In genomic region chr17:81737947-81738800, GRCh38 we compare ENCODE assay signal across 22 cellular contexts. TPM values are rescaled to one million over a fixed set of nuclear protein-coding genes. Genes with fewer than 3 reads are reported as not detected.
DNase-seq lines count a peak whose midpoint lies in the region; ATAC-seq and TF ChIP-seq lines count a peak whose summit lies in the region.
"Had no signal": no experiment of that assay in that cellular context is flagged by ENCODE, and none has a peak within 500 bp of the region (broad histone marks: within the 10 kb centered on the region; RNA-seq: fewer than 3 reads in every experiment).

No MANE protein-coding gene starts in this region.

- TF ChIP-seq CTCF in cardiac muscle cell (IDR thresholded peaks at IDR 0.05; ENCODE audit: low read depth, low read length) (no peak), heart left ventricle (IDR thresholded peaks at IDR 0.05) (no peak), osteoblast (IDR thresholded peaks at IDR 0.05; ENCODE audit: extremely low read depth, low read depth, low read length) (no peak)

- H3K36me3 ChIP-seq in cardiac muscle cell: no peaks in the 10 kb centered on the region
- H3K36me3 ChIP-seq in heart left ventricle: no peaks in the 10 kb centered on the region
- no peaks in the 10 kb centered on the region for H3K36me3 ChIP-seq in osteoblast (ENCODE audit: insufficient read depth, low read length)
- H3K36me3 ChIP-seq: BLaER1 treated with 17β-estradiol and CSF1 and Interleukin-3, amounts not matched to agents 10 nM and 100 nM had no signal

- no peaks in the 10 kb centered on the region for H3K79me2 ChIP-seq in osteoblast (ENCODE audit: insufficient read depth, low read length)

- H3K4me1 ChIP-seq in cardiac muscle cell (ENCODE audit: low read depth) (no peaks in the 10 kb centered on the region), heart left ventricle (peaks cover 0 to 19% (median 3%) of the 10 kb centered on the region in 12 donors), osteoblast (ENCODE audit: insufficient read depth, low read length) (peaks cover 11% of the 10 kb centered on the region)

- no peak for TF ChIP-seq POLR2A in heart left ventricle (IDR thresholded peaks at IDR 0.05)

- H3K4me1 Mint-ChIP-seq in T-cell: peaks cover 7 to 10% (median 8%) of the 10 kb centered on the region in 3 donors

- peaks cover 16 to 23% of the 10 kb centered on the region in 2 donors for H3K27me3 Mint-ChIP-seq in T-cell

- CTCF ChIA-PET in T-cell (lab: Charles Lee): no interaction called here

- DNase-seq in cardiac muscle cell (ENCODE audit: low read depth in 1 of 2, low spot score in 1 of 2) (no peak), heart left ventricle (no peak), islet precursor cell (peak; percentile 57), osteoblast (ENCODE audit: insufficient read length, low spot score, missing footprints) (peak; percentile 58), NCI-H82 treated with DMSO at 0.1 percent for 48 hours (lab: John Stamatoyannopoulos, UW; ENCODE audit: unreplicated experiment) (no peak), T-cell (no peak)
- no peak for DNase-seq in activated naive CD4-positive, alpha-beta T cell treated with anti-CD3 and anti-CD28 coated beads, Interleukin-2, amount 50 U/mL, for 72 hours (ENCODE audit: low spot score in 2 of 2)
- DNase-seq: CD8-positive, alpha-beta memory T cell; DMS 273 treated with DMSO at 0.1 percent for 48 hours; DMS79; EL; GDM1; GM23248; H7; HCEC 1CT had no signal

- H3K4me3 Mint-ChIP-seq in T-cell: no peak overlapping the region
- H3K4me3 Mint-ChIP-seq: B cell; CD14-positive monocyte; CD4-positive, alpha-beta T cell had no signal

- H3K27ac Mint-ChIP-seq in activated naive CD4-positive, alpha-beta T cell treated with anti-CD3 and anti-CD28 coated beads, Interleukin-2, amount 50 U/mL, for 72 hours: no peak overlapping the region
- no peak overlapping the region for H3K27ac Mint-ChIP-seq in T-cell
- H3K27ac Mint-ChIP-seq: B cell; CD4-positive, alpha-beta T cell had no signal

- POLR2A ChIA-PET in T-cell (lab: Charles Lee): interaction anchor here in 1 of 2 donors (0.6 kb wide), 1 partner anchor 420 kb away, joined by 4 read pairs; no protein-coding TSS in a partner anchor

- peak overlapping the region; percentile 39 for H3K27ac ChIP-seq in cardiac muscle cell
- H3K27ac ChIP-seq in heart left ventricle: no peak overlapping the region
- H3K27ac ChIP-seq in osteoblast (ENCODE audit: low read depth, low read length): no peak overlapping the region
- H3K27ac ChIP-seq: 22Rv1; BLaER1 treated with 17β-estradiol and CSF1 and Interleukin-3, amounts not matched to agents 10 nM and 100 nM; GM23248 had no signal

- H2AFZ ChIP-seq in osteoblast (ENCODE audit: low read length): no peak overlapping the region
- H2AFZ ChIP-seq: GM23248 had no signal

- peaks cover 5% of the 10 kb centered on the region for H3K27me3 ChIP-seq in cardiac muscle cell
- peaks cover 0 to 14% (median 0%) of the 10 kb centered on the region in 9 donors for H3K27me3 ChIP-seq in heart left ventricle
- H3K27me3 ChIP-seq in osteoblast (ENCODE audit: insufficient read depth, low read length): peaks cover 10% of the 10 kb centered on the region
- H3K27me3 ChIP-seq: BLaER1 treated with 17β-estradiol and CSF1 and Interleukin-3, amounts not matched to agents 10 nM and 100 nM had no signal

- H3K9me3 ChIP-seq in cardiac muscle cell (ENCODE audit: low read depth): no peaks in the 10 kb centered on the region
- H3K9me3 ChIP-seq in heart left ventricle: no peaks in the 10 kb centered on the region
- H3K9me3 ChIP-seq in osteoblast (ENCODE audit: low read depth, low read length): no peaks in the 10 kb centered on the region
- H3K9me3 ChIP-seq: BLaER1 treated with 17β-estradiol and CSF1 and Interleukin-3, amounts not matched to agents 10 nM and 100 nM had no signal

- H3K36me3 Mint-ChIP-seq in activated naive CD4-positive, alpha-beta T cell treated with anti-CD3 and anti-CD28 coated beads, Interleukin-2, amount 50 U/mL, for 72 hours: no peaks in the 10 kb centered on the region
- no peaks in the 10 kb centered on the region for H3K36me3 Mint-ChIP-seq in T-cell
- H3K36me3 Mint-ChIP-seq: CD14-positive monocyte; CD8-positive, alpha-beta memory T cell had no signal

- WGBS in heart left ventricle, 4 donors: 84 to 88% (median 87%) methylated on average over 22 to 31 of the region's 31 CpGs

- H3K9me3 Mint-ChIP-seq in activated naive CD4-positive, alpha-beta T cell treated with anti-CD3 and anti-CD28 coated beads, Interleukin-2, amount 50 U/mL, for 72 hours: no peaks in the 10 kb centered on the region
- no peaks in the 10 kb centered on the region for H3K9me3 Mint-ChIP-seq in T-cell
- H3K9me3 Mint-ChIP-seq: CD4-positive, alpha-beta T cell; CD8-positive, alpha-beta memory T cell had no signal

- H3K4me3 ChIP-seq in cardiac muscle cell (no peak overlapping the region), heart left ventricle (no peak overlapping the region), osteoblast (ENCODE audit: insufficient read depth, low read length) (no peak overlapping the region)
- H3K4me3 ChIP-seq: BLaER1 treated with 17β-estradiol and CSF1 and Interleukin-3, amounts not matched to agents 10 nM and 100 nM; GM12878; GM23248 had no signal

- no peak overlapping the region for H3K4me2 ChIP-seq in osteoblast (ENCODE audit: insufficient read depth, low read length)

- ATAC-seq in heart left ventricle: no peak
- no peak for ATAC-seq in activated naive CD4-positive, alpha-beta T cell treated with anti-CD3 and anti-CD28 coated beads, Interleukin-2, amount 50 U/mL, for 72 hours
- no peak for ATAC-seq in HG03460 (IDR thresholded peaks at IDR 0.05; ENCODE audit: unreplicated experiment)
- no peak for ATAC-seq in T-cell (replicated peaks in 1 of 4)
- ATAC-seq: GM12878 had no signal

- intact Hi-C loops in heart left ventricle (cut with DNase I): no loop called here

- no peaks in the 10 kb centered on the region for H4K20me1 ChIP-seq in osteoblast (ENCODE audit: insufficient read depth, low read length)

RNA-seq across cellular contexts. Expression of gene SLC25A10, which starts 26.1 kb away (rescaled TPM):
- total RNA-seq in cardiac muscle cell (29.3 and 38.5 TPM in 2 replicates), heart left ventricle (10 to 100 TPM in 2 of 9 donors, 1 to 10 TPM in 7; 7.0 to 13.6 (median 8.2) TPM), osteoblast (7.6 and 8.3 TPM in 2 replicates), T-cell (1 to 10 TPM; 3.3 to 8.3 (median 7.4) TPM)
- polyA plus RNA-seq in cardiac muscle cell (34.9 and 52.2 TPM in 2 replicates), heart left ventricle (10 to 100 TPM; 10.8 to 17.9 TPM)
- 10 to 100 TPM; 23.0 to 27.8 TPM for total RNA-seq in activated naive CD4-positive, alpha-beta T cell treated with anti-CD3 and anti-CD28 coated beads, Interleukin-2, amount 50 U/mL, for 72 hours

RNA-seq across cellular contexts. Expression of gene MRPL12, which starts 35.0 kb away (rescaled TPM):
- 45.0 and 47.5 TPM in 2 replicates for total RNA-seq in cardiac muscle cell
- 187 and 222 TPM in 2 replicates for polyA plus RNA-seq in cardiac muscle cell
- total RNA-seq in heart left ventricle: 100 to 1,000 TPM in 8 of 9 donors, 10 to 100 TPM in 1; 98.8 to 182 (median 133) TPM
- polyA plus RNA-seq in heart left ventricle: 100 to 1,000 TPM; 343 to 525 TPM
- total RNA-seq in osteoblast: 6.2 and 8.8 TPM in 2 replicates
- 100 to 1,000 TPM in 1 of 2 donors, 10 to 100 TPM in 1; 61.8 to 105 TPM for total RNA-seq in activated naive CD4-positive, alpha-beta T cell treated with anti-CD3 and anti-CD28 coated beads, Interleukin-2, amount 50 U/mL, for 72 hours
- 10 to 100 TPM; 18.5 to 33.5 (median 31.4) TPM for total RNA-seq in T-cell

RNA-seq across cellular contexts. Expression of gene HGS, which starts 54.4 kb away (rescaled TPM):
- 86.1 and 107 TPM in 2 replicates for total RNA-seq in cardiac muscle cell
- polyA plus RNA-seq in cardiac muscle cell: 108 and 109 TPM in 2 replicates
- 10 to 100 TPM; 37.4 to 90.8 (median 40.3) TPM for total RNA-seq in heart left ventricle
- polyA plus RNA-seq in heart left ventricle: 10 to 100 TPM; 53.8 to 81.4 TPM
- total RNA-seq in osteoblast: 100 and 110 TPM in 2 replicates
- total RNA-seq in activated naive CD4-positive, alpha-beta T cell treated with anti-CD3 and anti-CD28 coated beads, Interleukin-2, amount 50 U/mL, for 72 hours: 100 to 1,000 TPM; 111 to 168 TPM
- 100 to 1,000 TPM; 114 to 205 (median 181) TPM for total RNA-seq in T-cell

RNA-seq across cellular contexts. Expression of gene ARL16, which starts 54.6 kb away (rescaled TPM):
- total RNA-seq in cardiac muscle cell (44.3 and 58.3 TPM in 2 replicates), heart left ventricle (10 to 100 TPM; 10.2 to 22.3 (median 13.3) TPM), osteoblast (24.5 and 26.1 TPM in 2 replicates), T-cell (10 to 100 TPM; 30.9 to 51.0 (median 39.3) TPM)
- polyA plus RNA-seq in cardiac muscle cell (92.0 and 109 TPM in 2 replicates), heart left ventricle (10 to 100 TPM; 22.4 to 23.6 TPM)
- 10 to 100 TPM; 12.6 to 30.6 TPM for total RNA-seq in activated naive CD4-positive, alpha-beta T cell treated with anti-CD3 and anti-CD28 coated beads, Interleukin-2, amount 50 U/mL, for 72 hours

Comparison
In these comparisons a context has a peak if more than half of its experiments do, and no peak if none do; other contexts are left out.
1. DNase-seq: peak in islet precursor cell (single experiment) and osteoblast (single experiment); none in cardiac muscle cell (0 of 2), heart left ventricle (0 of 5), activated naive CD4-positive, alpha-beta T cell treated with anti-CD3 and anti-CD28 coated beads, Interleukin-2, amount 50 U/mL, for 72 hours (0 of 2), NCI-H82 treated with DMSO at 0.1 percent for 48 hours (single experiment) and T-cell (0 of 34).